In the genomic region with DNA sequence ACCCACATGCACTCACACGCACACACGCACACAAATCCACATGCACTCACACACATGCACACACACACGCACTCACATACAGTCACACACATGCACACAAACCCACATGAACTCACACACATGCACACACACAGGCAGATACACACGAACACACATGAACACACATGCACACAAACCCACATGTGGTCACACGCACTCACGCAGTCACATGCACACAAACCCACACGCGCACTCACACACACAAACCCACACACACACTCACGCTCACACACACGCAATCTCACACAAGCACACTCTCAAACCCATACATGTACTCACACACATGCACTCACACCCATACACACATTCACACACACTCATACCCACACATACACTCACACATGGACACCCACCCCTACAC, we compare ENCODE assay signal across 2 cellular contexts.
TF ChIP-seq lines count a peak whose summit lies in the region.

No MANE protein-coding gene starts in this region.

TF ChIP-seq in HepG2, 621 proteins besides CTCF, POLR2A, EP300 and RAD21 (continues in another document):
- TF ChIP-seq REL (CRISPR knock-in tag; conservative IDR thresholded peaks at IDR 0.05) (no peak), KLF16 (CRISPR knock-in tag; IDR thresholded peaks at IDR 0.05) (no peak), SMAD3 (CRISPR knock-in tag; IDR thresholded peaks at IDR 0.05) (no peak), SMARCE1 (IDR thresholded peaks at IDR 0.05; ENCODE audit: borderline replicate concordance) (no peak), HDAC1 (CRISPR knock-in tag; IDR thresholded peaks at IDR 0.05) (no peak), ZNF75D (CRISPR knock-in tag; IDR thresholded peaks at IDR 0.05; ENCODE audit: borderline replicate concordance) (no peak), AKAP8 (CRISPR knock-in tag; IDR thresholded peaks at IDR 0.05) (no peak), PAWR (CRISPR knock-in tag; IDR thresholded peaks at IDR 0.05; ENCODE audit: borderline replicate concordance) (no peak), ZNF678 (CRISPR knock-in tag; IDR thresholded peaks at IDR 0.05) (no peak), ZNF44 (CRISPR knock-in tag; IDR thresholded peaks at IDR 0.05) (no peak), FOXK2 (IDR thresholded peaks at IDR 0.05) (0 out of 2 replicates have a peak, but pooled peaks have one; percentile 8), NCOA2 (CRISPR knock-in tag; IDR thresholded peaks at IDR 0.05) (no peak), ISX (CRISPR knock-in tag; conservative IDR thresholded peaks at IDR 0.05) (no peak), ZNF354B (CRISPR knock-in tag; IDR thresholded peaks at IDR 0.05) (no peak)
- TF ChIP-seq, protein P1, sequence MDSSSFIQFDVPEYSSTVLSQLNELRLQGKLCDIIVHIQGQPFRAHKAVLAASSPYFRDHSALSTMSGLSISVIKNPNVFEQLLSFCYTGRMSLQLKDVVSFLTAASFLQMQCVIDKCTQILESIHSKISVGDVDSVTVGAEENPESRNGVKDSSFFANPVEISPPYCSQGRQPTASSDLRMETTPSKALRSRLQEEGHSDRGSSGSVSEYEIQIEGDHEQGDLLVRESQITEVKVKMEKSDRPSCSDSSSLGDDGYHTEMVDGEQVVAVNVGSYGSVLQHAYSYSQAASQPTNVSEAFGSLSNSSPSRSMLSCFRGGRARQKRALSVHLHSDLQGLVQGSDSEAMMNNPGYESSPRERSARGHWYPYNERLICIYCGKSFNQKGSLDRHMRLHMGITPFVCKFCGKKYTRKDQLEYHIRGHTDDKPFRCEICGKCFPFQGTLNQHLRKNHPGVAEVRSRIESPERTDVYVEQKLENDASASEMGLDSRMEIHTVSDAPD (CRISPR knock-in tag; IDR thresholded peaks at IDR 0.05) = no peak
- TF ChIP-seq, protein P2, sequence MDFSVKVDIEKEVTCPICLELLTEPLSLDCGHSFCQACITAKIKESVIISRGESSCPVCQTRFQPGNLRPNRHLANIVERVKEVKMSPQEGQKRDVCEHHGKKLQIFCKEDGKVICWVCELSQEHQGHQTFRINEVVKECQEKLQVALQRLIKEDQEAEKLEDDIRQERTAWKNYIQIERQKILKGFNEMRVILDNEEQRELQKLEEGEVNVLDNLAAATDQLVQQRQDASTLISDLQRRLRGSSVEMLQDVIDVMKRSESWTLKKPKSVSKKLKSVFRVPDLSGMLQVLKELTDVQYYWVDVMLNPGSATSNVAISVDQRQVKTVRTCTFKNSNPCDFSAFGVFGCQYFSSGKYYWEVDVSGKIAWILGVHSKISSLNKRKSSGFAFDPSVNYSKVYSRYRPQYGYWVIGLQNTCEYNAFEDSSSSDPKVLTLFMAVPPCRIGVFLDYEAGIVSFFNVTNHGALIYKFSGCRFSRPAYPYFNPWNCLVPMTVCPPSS (IDR thresholded peaks at IDR 0.05) = 0 out of 2 replicates have a peak, but pooled peaks have one; percentile 79
- TF ChIP-seq, protein P3, sequence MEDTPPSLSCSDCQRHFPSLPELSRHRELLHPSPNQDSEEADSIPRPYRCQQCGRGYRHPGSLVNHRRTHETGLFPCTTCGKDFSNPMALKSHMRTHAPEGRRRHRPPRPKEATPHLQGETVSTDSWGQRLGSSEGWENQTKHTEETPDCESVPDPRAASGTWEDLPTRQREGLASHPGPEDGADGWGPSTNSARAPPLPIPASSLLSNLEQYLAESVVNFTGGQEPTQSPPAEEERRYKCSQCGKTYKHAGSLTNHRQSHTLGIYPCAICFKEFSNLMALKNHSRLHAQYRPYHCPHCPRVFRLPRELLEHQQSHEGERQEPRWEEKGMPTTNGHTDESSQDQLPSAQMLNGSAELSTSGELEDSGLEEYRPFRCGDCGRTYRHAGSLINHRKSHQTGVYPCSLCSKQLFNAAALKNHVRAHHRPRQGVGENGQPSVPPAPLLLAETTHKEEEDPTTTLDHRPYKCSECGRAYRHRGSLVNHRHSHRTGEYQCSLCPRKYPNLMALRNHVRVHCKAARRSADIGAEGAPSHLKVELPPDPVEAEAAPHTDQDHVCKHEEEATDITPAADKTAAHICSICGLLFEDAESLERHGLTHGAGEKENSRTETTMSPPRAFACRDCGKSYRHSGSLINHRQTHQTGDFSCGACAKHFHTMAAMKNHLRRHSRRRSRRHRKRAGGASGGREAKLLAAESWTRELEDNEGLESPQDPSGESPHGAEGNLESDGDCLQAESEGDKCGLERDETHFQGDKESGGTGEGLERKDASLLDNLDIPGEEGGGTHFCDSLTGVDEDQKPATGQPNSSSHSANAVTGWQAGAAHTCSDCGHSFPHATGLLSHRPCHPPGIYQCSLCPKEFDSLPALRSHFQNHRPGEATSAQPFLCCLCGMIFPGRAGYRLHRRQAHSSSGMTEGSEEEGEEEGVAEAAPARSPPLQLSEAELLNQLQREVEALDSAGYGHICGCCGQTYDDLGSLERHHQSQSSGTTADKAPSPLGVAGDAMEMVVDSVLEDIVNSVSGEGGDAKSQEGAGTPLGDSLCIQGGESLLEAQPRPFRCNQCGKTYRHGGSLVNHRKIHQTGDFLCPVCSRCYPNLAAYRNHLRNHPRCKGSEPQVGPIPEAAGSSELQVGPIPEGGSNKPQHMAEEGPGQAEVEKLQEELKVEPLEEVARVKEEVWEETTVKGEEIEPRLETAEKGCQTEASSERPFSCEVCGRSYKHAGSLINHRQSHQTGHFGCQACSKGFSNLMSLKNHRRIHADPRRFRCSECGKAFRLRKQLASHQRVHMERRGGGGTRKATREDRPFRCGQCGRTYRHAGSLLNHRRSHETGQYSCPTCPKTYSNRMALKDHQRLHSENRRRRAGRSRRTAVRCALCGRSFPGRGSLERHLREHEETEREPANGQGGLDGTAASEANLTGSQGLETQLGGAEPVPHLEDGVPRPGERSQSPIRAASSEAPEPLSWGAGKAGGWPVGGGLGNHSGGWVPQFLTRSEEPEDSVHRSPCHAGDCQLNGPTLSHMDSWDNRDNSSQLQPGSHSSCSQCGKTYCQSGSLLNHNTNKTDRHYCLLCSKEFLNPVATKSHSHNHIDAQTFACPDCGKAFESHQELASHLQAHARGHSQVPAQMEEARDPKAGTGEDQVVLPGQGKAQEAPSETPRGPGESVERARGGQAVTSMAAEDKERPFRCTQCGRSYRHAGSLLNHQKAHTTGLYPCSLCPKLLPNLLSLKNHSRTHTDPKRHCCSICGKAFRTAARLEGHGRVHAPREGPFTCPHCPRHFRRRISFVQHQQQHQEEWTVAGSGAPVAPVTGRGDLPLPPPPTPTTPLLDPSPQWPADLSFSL (CRISPR knock-in tag; IDR thresholded peaks at IDR 0.05) = no peak
- TF ChIP-seq, protein P4, sequence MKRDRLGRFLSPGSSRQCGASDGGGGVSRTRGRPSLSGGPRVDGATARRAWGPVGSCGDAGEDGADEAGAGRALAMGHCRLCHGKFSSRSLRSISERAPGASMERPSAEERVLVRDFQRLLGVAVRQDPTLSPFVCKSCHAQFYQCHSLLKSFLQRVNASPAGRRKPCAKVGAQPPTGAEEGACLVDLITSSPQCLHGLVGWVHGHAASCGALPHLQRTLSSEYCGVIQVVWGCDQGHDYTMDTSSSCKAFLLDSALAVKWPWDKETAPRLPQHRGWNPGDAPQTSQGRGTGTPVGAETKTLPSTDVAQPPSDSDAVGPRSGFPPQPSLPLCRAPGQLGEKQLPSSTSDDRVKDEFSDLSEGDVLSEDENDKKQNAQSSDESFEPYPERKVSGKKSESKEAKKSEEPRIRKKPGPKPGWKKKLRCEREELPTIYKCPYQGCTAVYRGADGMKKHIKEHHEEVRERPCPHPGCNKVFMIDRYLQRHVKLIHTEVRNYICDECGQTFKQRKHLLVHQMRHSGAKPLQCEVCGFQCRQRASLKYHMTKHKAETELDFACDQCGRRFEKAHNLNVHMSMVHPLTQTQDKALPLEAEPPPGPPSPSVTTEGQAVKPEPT (CRISPR knock-in tag; IDR thresholded peaks at IDR 0.05; ENCODE audit: low read depth) = no peak

TF ChIP-seq in K562, 482 proteins besides CTCF, POLR2A, EP300 and RAD21 (continues in another document):
- TF ChIP-seq, protein P5, sequence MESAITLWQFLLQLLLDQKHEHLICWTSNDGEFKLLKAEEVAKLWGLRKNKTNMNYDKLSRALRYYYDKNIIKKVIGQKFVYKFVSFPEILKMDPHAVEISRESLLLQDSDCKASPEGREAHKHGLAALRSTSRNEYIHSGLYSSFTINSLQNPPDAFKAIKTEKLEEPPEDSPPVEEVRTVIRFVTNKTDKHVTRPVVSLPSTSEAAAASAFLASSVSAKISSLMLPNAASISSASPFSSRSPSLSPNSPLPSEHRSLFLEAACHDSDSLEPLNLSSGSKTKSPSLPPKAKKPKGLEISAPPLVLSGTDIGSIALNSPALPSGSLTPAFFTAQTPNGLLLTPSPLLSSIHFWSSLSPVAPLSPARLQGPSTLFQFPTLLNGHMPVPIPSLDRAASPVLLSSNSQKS (CRISPR knock-in tag; IDR thresholded peaks at IDR 0.05) = no peak
- TF ChIP-seq, protein P6, sequence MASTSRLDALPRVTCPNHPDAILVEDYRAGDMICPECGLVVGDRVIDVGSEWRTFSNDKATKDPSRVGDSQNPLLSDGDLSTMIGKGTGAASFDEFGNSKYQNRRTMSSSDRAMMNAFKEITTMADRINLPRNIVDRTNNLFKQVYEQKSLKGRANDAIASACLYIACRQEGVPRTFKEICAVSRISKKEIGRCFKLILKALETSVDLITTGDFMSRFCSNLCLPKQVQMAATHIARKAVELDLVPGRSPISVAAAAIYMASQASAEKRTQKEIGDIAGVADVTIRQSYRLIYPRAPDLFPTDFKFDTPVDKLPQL (IDR thresholded peaks at IDR 0.05; ENCODE audit: extremely low read depth, insufficient read length) = no peak
- no peak for TF ChIP-seq PYGO2 (tag; IDR thresholded peaks at IDR 0.05)
- TF ChIP-seq RBM22 (IDR thresholded peaks at IDR 0.05; ENCODE audit: low read depth, low read length, poor library complexity, severe bottlenecking) = no peak
- TF ChIP-seq, protein P7, sequence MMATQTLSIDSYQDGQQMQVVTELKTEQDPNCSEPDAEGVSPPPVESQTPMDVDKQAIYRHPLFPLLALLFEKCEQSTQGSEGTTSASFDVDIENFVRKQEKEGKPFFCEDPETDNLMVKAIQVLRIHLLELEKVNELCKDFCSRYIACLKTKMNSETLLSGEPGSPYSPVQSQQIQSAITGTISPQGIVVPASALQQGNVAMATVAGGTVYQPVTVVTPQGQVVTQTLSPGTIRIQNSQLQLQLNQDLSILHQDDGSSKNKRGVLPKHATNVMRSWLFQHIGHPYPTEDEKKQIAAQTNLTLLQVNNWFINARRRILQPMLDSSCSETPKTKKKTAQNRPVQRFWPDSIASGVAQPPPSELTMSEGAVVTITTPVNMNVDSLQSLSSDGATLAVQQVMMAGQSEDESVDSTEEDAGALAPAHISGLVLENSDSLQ (IDR thresholded peaks at IDR 0.05) = no peak
- TF ChIP-seq MTF1 (CRISPR knock-in tag; IDR thresholded peaks at IDR 0.05; ENCODE audit: borderline replicate concordance) = no peak
- TF ChIP-seq, protein P8, sequence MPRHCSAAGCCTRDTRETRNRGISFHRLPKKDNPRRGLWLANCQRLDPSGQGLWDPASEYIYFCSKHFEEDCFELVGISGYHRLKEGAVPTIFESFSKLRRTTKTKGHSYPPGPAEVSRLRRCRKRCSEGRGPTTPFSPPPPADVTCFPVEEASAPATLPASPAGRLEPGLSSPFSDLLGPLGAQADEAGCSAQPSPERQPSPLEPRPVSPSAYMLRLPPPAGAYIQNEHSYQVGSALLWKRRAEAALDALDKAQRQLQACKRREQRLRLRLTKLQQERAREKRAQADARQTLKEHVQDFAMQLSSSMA (CRISPR knock-in tag; IDR thresholded peaks at IDR 0.05) = no peak
- no peak for TF ChIP-seq MTA1 (IDR thresholded peaks at IDR 0.05; ENCODE audit: borderline replicate concordance)
- no peak for TF ChIP-seq PHF20 (IDR thresholded peaks at IDR 0.05; ENCODE audit: partially characterized antibody)
- no peak for TF ChIP-seq SMARCB1 (IDR thresholded peaks at IDR 0.05; ENCODE audit: insufficient read length, low read depth)
- TF ChIP-seq NFATC3 (IDR thresholded peaks at IDR 0.05) = no peak
- TF ChIP-seq, protein P9, sequence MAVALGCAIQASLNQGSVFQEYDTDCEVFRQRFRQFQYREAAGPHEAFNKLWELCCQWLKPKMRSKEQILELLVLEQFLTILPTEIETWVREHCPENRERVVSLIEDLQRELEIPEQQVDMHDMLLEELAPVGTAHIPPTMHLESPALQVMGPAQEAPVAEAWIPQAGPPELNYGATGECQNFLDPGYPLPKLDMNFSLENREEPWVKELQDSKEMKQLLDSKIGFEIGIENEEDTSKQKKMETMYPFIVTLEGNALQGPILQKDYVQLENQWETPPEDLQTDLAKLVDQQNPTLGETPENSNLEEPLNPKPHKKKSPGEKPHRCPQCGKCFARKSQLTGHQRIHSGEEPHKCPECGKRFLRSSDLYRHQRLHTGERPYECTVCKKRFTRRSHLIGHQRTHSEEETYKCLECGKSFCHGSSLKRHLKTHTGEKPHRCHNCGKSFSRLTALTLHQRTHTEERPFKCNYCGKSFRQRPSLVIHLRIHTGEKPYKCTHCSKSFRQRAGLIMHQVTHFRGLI (CRISPR knock-in tag; IDR thresholded peaks at IDR 0.05) = no peak
- no peak for TF ChIP-seq ZNF174 (CRISPR knock-in tag; IDR thresholded peaks at IDR 0.05)
- TF ChIP-seq ELF1 (tag; IDR thresholded peaks at IDR 0.05) = no peak
- no peak for TF ChIP-seq SRSF7 (optimal IDR thresholded peaks at IDR 0.05; ENCODE audit: low read depth, low read length)
- peak; percentile 4 for TF ChIP-seq ARHGAP35 (IDR thresholded peaks at IDR 0.05; ENCODE audit: partially characterized antibody)
- no peak for TF ChIP-seq DACH1 (IDR thresholded peaks at IDR 0.05; ENCODE audit: partially characterized antibody)
- TF ChIP-seq ZNF140 (CRISPR knock-in tag; IDR thresholded peaks at IDR 0.05) = no peak
- TF ChIP-seq, protein P10, sequence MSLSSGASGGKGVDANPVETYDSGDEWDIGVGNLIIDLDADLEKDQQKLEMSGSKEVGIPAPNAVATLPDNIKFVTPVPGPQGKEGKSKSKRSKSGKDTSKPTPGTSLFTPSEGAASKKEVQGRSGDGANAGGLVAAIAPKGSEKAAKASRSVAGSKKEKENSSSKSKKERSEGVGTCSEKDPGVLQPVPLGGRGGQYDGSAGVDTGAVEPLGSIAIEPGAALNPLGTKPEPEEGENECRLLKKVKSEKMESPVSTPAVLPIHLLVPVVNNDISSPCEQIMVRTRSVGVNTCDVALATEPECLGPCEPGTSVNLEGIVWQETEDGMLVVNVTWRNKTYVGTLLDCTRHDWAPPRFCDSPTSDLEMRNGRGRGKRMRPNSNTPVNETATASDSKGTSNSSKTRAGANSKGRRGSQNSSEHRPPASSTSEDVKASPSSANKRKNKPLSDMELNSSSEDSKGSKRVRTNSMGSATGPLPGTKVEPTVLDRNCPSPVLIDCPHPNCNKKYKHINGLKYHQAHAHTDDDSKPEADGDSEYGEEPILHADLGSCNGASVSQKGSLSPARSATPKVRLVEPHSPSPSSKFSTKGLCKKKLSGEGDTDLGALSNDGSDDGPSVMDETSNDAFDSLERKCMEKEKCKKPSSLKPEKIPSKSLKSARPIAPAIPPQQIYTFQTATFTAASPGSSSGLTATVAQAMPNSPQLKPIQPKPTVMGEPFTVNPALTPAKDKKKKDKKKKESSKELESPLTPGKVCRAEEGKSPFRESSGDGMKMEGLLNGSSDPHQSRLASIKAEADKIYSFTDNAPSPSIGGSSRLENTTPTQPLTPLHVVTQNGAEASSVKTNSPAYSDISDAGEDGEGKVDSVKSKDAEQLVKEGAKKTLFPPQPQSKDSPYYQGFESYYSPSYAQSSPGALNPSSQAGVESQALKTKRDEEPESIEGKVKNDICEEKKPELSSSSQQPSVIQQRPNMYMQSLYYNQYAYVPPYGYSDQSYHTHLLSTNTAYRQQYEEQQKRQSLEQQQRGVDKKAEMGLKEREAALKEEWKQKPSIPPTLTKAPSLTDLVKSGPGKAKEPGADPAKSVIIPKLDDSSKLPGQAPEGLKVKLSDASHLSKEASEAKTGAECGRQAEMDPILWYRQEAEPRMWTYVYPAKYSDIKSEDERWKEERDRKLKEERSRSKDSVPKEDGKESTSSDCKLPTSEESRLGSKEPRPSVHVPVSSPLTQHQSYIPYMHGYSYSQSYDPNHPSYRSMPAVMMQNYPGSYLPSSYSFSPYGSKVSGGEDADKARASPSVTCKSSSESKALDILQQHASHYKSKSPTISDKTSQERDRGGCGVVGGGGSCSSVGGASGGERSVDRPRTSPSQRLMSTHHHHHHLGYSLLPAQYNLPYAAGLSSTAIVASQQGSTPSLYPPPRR (CRISPR knock-in tag; IDR thresholded peaks at IDR 0.05; ENCODE audit: borderline replicate concordance) = no peak
- TF ChIP-seq TRIM24 (IDR thresholded peaks at IDR 0.05) = no peak
